Comparison of ENCODE assay signal across 8 cellular contexts in the genomic region with DNA sequence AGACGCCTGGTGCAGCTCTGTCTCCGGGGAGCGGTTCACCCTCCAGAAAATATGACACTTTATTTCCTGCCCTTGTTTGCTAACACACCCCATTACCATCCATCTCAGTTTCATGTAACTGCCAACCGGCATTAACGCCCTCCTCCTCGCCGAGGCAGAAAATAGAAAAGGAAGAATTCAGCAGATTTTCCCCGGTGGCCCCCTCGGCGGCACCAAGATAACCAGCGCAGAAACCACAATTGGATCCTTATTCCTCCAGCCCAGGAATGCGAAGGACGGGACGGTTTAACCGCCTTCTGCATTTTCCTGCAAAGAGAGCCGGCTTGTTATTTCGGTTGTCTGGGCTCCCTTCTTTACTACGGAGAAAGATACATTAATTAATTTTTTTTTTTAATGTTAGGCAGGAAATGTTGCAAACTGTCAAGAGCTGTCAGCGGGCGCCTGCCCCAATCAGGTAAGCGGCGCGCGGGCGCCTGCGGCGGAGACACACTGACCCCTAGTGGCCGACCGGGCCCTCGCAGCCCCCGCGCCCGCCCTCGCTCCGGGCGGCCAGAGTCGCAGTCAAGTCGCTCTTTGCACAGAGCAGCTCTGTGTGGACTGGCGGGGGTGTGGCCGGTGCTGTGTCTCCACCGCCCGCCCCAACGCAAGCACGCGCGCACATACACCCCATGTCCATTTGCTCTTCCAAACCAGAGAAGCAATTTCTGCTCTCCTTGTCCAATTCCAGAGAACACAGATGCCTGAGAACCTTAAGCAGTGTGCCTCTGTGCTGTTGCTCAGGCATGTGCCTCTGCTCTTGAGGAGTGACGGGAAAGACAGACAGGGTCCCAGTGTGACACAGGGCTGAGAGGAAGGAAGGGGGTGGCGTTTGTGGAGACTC. TPM values are rescaled to one million over a fixed set of nuclear protein-coding genes. Genes with fewer than 3 reads are reported as not detected.
DNase-seq lines count a peak whose midpoint lies in the region; ATAC-seq and TF ChIP-seq lines count a peak whose summit lies in the region.

No MANE protein-coding gene starts in this region.

- DNase-seq in BJ (ENCODE audit: low read depth) (no peak), GM19238 (ENCODE audit: insufficient read length, low spot score) (peak; percentile 68), NCI-H446 treated with DMSO at 0.1 percent for 48 hours (lab: John Stamatoyannopoulos, UW) (peak; percentile 21), coronary artery (ENCODE audit: low spot score) (peak; percentile 79), right lobe of liver (peak; percentile 81 to 88 (median 84))
- DNase-seq in activated CD4-positive, alpha-beta T cell treated with anti-CD3 and anti-CD28 coated beads for 48 hours = peak; percentile 91
- DNase-seq in stimulated activated CD4-positive, alpha-beta T cell treated with anti-CD3 and anti-CD28 coated beads, Interleukin-4, amount 100 ng/mL, for 4 hours = peak; percentile 79 to 84

- H3K36me3 ChIP-seq in BJ (ENCODE audit: control insufficient read depth, insufficient read depth, low read length) = no peaks in the 10 kb centered on the region
- no peaks in the 10 kb centered on the region for H3K36me3 ChIP-seq in right lobe of liver

- H3K27me3 ChIP-seq in BJ (ENCODE audit: control insufficient read depth, insufficient read depth, low read length) = 0 out of 2 replicates have a peak, but pooled peaks cover 3% of the 10 kb centered on the region
- no peaks in the 10 kb centered on the region for H3K27me3 ChIP-seq in right lobe of liver

- H3K4me3 ChIP-seq in BJ (ENCODE audit: low read depth, low read length) = peak overlapping the region; percentile 26; the same call in 1 of the 2 replicates
- peak overlapping the region; percentile 59 for H3K4me3 ChIP-seq in coronary artery
- H3K4me3 ChIP-seq in right lobe of liver = peak overlapping the region in 1 of 3 donors; percentile 28

- H3K9me3 ChIP-seq in right lobe of liver = no peaks in the 10 kb centered on the region

- WGBS in right lobe of liver (ENCODE audit: insufficient coverage, low coverage, low lambda C conversion rate, missing lambda C conversion rate) = 2% methylated on average over 29 of the region's 48 CpGs

- POLR2A ChIA-PET in BJ (lab: Charles Lee) = interaction anchor here (0.6 kb wide), 3 partner anchors 1179 to 1454 kb away, joined by 4 to 5 read pairs (median 4); no protein-coding TSS in a partner anchor

- no peak for TF ChIP-seq POLR2A in right lobe of liver (IDR thresholded peaks at IDR 0.05)

- CTCF ChIA-PET in BJ (lab: Yijun Ruan, JAX) = interaction anchor here (0.6 to 5.2 kb wide), 38 partner anchors 9 to 1761 kb away, joined by 3 to 63 read pairs (median 4); partner anchors contain the start of gene NOG

- H3K4me1 ChIP-seq in right lobe of liver = peaks cover 0 to 4% (median 0%) of the 10 kb centered on the region in 4 donors

- intact Hi-C loops in right lobe of liver (cut with DNase I) = no loop called here

- H3K27ac ChIP-seq in coronary artery = no peak overlapping the region
- H3K27ac ChIP-seq in right lobe of liver = no peak overlapping the region

- peak; percentile 95 for ATAC-seq in HG03354 (IDR thresholded peaks at IDR 0.05; ENCODE audit: poor library complexity, severe bottlenecking, unreplicated experiment)
- peak; percentile 99 to 100 (median 100) for ATAC-seq in right lobe of liver

- TF ChIP-seq CTCF in BJ (IDR thresholded peaks at IDR 0.05; ENCODE audit: insufficient read depth, low read depth, low read length) = peak; percentile 80
- peak; percentile 98 for TF ChIP-seq CTCF in coronary artery (IDR thresholded peaks at IDR 0.05)
- TF ChIP-seq CTCF in right lobe of liver (IDR thresholded peaks at IDR 0.05) = peak; percentile 90 to 100 (median 99)

RNA-seq across cellular contexts. Expression of gene C17orf67, which starts 53.6 kb away (rescaled TPM):
- 0.49 and 0.50 TPM in 2 replicates for polyA plus RNA-seq in BJ (2011; rRNA removed)
- 0.10 and 0.52 TPM in 2 replicates for polyA minus RNA-seq in BJ (2011; rRNA and poly(A)+ RNA removed)
- 1 to 10 TPM in 1 of 6 experiments, under 1 TPM in 5; 0.31 to 1.1 (median 0.78) TPM for total RNA-seq in right lobe of liver

RNA-seq across cellular contexts. Expression of gene DGKE, which starts 53.8 kb away (rescaled TPM):
- 1.9 and 2.1 TPM in 2 replicates for polyA plus RNA-seq in BJ (2011; rRNA removed)
- polyA minus RNA-seq in BJ (2011; rRNA and poly(A)+ RNA removed) = 1.5 and 1.6 TPM in 2 replicates
- 10 to 100 TPM in 1 of 6 experiments, 1 to 10 TPM in 5; 2.2 to 10.4 (median 3.4) TPM for total RNA-seq in right lobe of liver
